In genomic region chr16:24689128-24689527, GRCh38 we compare ENCODE assay signal across 8 cellular contexts.
DNase-seq lines count a peak whose midpoint lies in the region; ATAC-seq lines count a peak whose summit lies in the region.

No MANE protein-coding gene starts in this region.

- DNase-seq in NCI-H2171 treated with DMSO at 0.1 percent for 48 hours (lab: John Stamatoyannopoulos, UW) (peak; percentile 26), NCI-H2171 (lab: John Stamatoyannopoulos, UW) (no peak), NCI-H82 (lab: John Stamatoyannopoulos, UW) (peak; percentile 72), epidermal melanocyte (ENCODE audit: insufficient read length, low spot score) (peak; percentile 37), pons (ENCODE audit: low spot score) (peak; percentile 58), KG1 (lab: John Stamatoyannopoulos, UW) (no peak)

- ATAC-seq in HG02885 (IDR thresholded peaks at IDR 0.05; ENCODE audit: poor library complexity, unreplicated experiment) (no peak), HG02678 (IDR thresholded peaks at IDR 0.05; ENCODE audit: unreplicated experiment) (no peak)

Comparison
In these comparisons a context has a peak if more than half of its experiments do, and no peak if none do; other contexts are left out.
1. DNase-seq: peak in NCI-H2171 treated with DMSO at 0.1 percent for 48 hours (single experiment), NCI-H82 (single experiment), epidermal melanocyte (single experiment) and pons (single experiment); none in NCI-H2171 (single experiment) and KG1 (single experiment).